In genomic region chr3:169104972-169105371, GRCh38 we compare ENCODE assay signal across 1 cellular context.
TF ChIP-seq lines count a peak whose summit lies in the region.

No MANE protein-coding gene starts in this region.

TF ChIP-seq in HepG2, 621 proteins besides CTCF, POLR2A, EP300 and RAD21 (continued from another document):
- TF ChIP-seq DBP (CRISPR knock-in tag; IDR thresholded peaks at IDR 0.05; ENCODE audit: not compliant biosample characterization) (no peak), FOXM1 (CRISPR knock-in tag; IDR thresholded peaks at IDR 0.05) (no peak), ZFP62 (CRISPR knock-in tag; IDR thresholded peaks at IDR 0.05) (no peak), SMAD9 (CRISPR knock-in tag; IDR thresholded peaks at IDR 0.05) (no peak), KDM4B (CRISPR knock-in tag; IDR thresholded peaks at IDR 0.05) (no peak), ZNF800 (CRISPR knock-in tag; IDR thresholded peaks at IDR 0.05) (no peak), TBX3 (IDR thresholded peaks at IDR 0.05; ENCODE audit: borderline replicate concordance) (no peak), ZNF775 (CRISPR knock-in tag; IDR thresholded peaks at IDR 0.05; ENCODE audit: borderline replicate concordance) (no peak), ZSCAN22 (CRISPR knock-in tag; IDR thresholded peaks at IDR 0.05) (no peak)
